ENCODE assay signal across 8 cellular contexts in genomic region chr22:24894998-24895397, GRCh38. TPM values are rescaled to one million over a fixed set of nuclear protein-coding genes. Genes with fewer than 3 reads are reported as not detected.
DNase-seq lines count a peak whose midpoint lies in the region; ATAC-seq and TF ChIP-seq lines count a peak whose summit lies in the region.

No MANE protein-coding gene starts in this region.

- no peak for TF ChIP-seq EP300 in suprapubic skin (IDR thresholded peaks at IDR 0.05)

- H3K27ac ChIP-seq in HL-60 (replicated peaks) (peak overlapping the region; percentile 84), VCaP (peak overlapping the region; percentile 92), suprapubic skin (peak overlapping the region; percentile 64)

- H3K27me3 ChIP-seq in HL-60 (ENCODE audit: insufficient read depth, poor library complexity, severe bottlenecking) (no peaks in the 10 kb centered on the region), suprapubic skin (no peaks in the 10 kb centered on the region)

- TF ChIP-seq POLR2A in suprapubic skin (IDR thresholded peaks at IDR 0.05), result no peak

- no peak for TF ChIP-seq CTCF in HL-60 (IDR thresholded peaks at IDR 0.05; ENCODE audit: insufficient read depth, low read length)
- no peak for TF ChIP-seq CTCF in VCaP (conservative IDR thresholded peaks at IDR 0.05)
- TF ChIP-seq CTCF in suprapubic skin (IDR thresholded peaks at IDR 0.05), result no peak

- H3K9me3 ChIP-seq in suprapubic skin, result no peaks in the 10 kb centered on the region

- H3K4me3 ChIP-seq in HL-60 (replicated peaks; ENCODE audit: insufficient read depth, low read length), result no peak overlapping the region
- H3K4me3 ChIP-seq in suprapubic skin, result no peak overlapping the region

- H3K4me1 ChIP-seq in suprapubic skin, result peaks cover 14% of the 10 kb centered on the region

- WGBS in suprapubic skin, result 31% methylated on average over 7 of the region's 7 CpGs

- no peaks in the 10 kb centered on the region for H3K36me3 ChIP-seq in suprapubic skin

- DNase-seq in HL-60 (ENCODE audit: low read depth in 1 of 2, low spot score in 1 of 2), result peak; percentile 20 to 69
- peak; percentile 90 for DNase-seq in iris pigment epithelial cell (ENCODE audit: low read depth)
- peak; percentile 74 to 89 for DNase-seq in suprapubic skin (ENCODE audit: low spot score in 2 of 2)
- DNase-seq in NCI-H82 (lab: John Stamatoyannopoulos, UW), result no peak
- DNase-seq in activated CD4-positive, alpha-beta T cell treated with anti-CD3 and anti-CD28 coated beads, Interleukin-2, amount 50 U/mL, for 4 hours, result no peak

- no peak for ATAC-seq in GM21360 (IDR thresholded peaks at IDR 0.05; ENCODE audit: unreplicated experiment)
- ATAC-seq in GM21367 (IDR thresholded peaks at IDR 0.05; ENCODE audit: unreplicated experiment), result no peak

RNA-seq across cellular contexts. Expression of gene LHFPL7, which starts 51.5 kb away (rescaled TPM):
- total RNA-seq in suprapubic skin, result 1 to 10 TPM in 3 of 4 donors, not detected in 1; 1.6 to 4.7 (median 4.7) TPM

RNA-seq across cellular contexts. Expression of gene KIAA1671, which starts 57.5 kb away (rescaled TPM):
- total RNA-seq in suprapubic skin, result 100 to 1,000 TPM in 2 of 4 donors, 10 to 100 TPM in 2; 74.4 to 116 (median 97.0) TPM

Comparison
In these comparisons a context has a peak if more than half of its experiments do, and no peak if none do; other contexts are left out.
1. DNase-seq: peak in HL-60 (2 of 2), iris pigment epithelial cell (single experiment) and suprapubic skin (2 of 2); none in NCI-H82 (single experiment) and activated CD4-positive, alpha-beta T cell treated with anti-CD3 and anti-CD28 coated beads, Interleukin-2, amount 50 U/mL, for 4 hours (0 of 2).
2. Peak in every context shown above with its lines, with median percentiles within 50 percentile points of each other: H3K27ac ChIP-seq.